9 cellular contexts compared by ENCODE assay signal in the genomic region with DNA sequence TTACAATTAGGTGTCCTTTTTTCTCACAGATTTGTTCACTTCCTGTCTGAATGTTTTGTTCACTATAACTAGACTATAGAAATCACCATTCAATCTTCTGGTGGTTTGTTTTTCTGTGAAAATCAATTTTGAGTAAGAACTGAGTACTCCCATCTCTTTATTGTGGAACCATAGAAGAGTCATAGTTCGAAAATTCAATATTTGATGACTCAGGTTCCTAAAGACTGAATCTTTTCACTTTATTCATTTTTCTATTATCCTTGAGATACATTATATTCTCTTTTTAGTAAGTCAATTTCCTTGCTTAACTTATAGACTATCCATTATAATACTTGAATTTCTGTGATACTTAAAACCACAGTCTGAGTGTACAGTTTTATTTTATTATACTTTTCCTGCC. TPM values are rescaled to one million over a fixed set of nuclear protein-coding genes. Genes with fewer than 3 reads are reported as not detected.
"Had no signal": no experiment of that assay in that cellular context is flagged by ENCODE, and none has a peak within 500 bp of the region (broad histone marks: within the 10 kb centered on the region; RNA-seq: fewer than 3 reads in every experiment).

No MANE protein-coding gene starts in this region.

- H3K4me3 Mint-ChIP-seq: HFFc6 had no signal

- H2AFZ ChIP-seq: GM23248 had no signal

- H3K27ac ChIP-seq: GM23248 had no signal

- H3K36me3 ChIP-seq: HAP-1 had no signal

- ATAC-seq: HCT116 had no signal

- H3K27ac Mint-ChIP-seq: HFFc6 had no signal

- FAIRE-seq: HTR-8/SVneo had no signal

- DNase-seq: GOT3, H7, HFFc6 had no signal

- H3K9me3 ChIP-seq: HAP-1 had no signal

- H3K4me3 ChIP-seq: GM23248, HAP-1 had no signal

- H3K9ac ChIP-seq: GM23248 had no signal

- H3K4me1 ChIP-seq: HAP-1 had no signal

RNA-seq across cellular contexts. Expression of a gene that starts 49.3 kb away (rescaled TPM):
- total RNA-seq: GM23248, H4, HFFc6, HT-29 had no signal
- polyA plus RNA-seq: GM23248 had no signal
